Comparison of ENCODE assay signal across 21 cellular contexts in the genomic region with DNA sequence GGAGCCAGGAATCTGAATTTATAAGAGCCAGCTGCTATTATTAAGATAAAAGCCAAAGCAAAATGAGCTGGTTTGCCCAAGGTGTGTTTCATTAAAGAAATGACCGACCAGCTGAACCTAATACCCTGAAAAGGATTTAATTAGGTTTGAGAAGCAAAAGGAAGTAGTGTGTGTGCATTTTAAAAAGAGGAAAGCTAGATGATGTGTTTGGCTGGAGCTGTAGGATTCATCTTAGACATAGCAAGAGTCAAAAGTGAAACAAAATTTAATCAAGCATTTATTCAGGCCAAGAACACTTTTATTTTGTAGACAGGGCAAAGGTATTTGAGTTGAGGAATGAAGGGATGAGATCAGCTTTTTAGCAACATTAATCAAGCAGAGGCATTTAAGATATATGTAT.
"Had no signal": no experiment of that assay in that cellular context is flagged by ENCODE, and none has a peak within 500 bp of the region (broad histone marks: within the 10 kb centered on the region; RNA-seq: fewer than 3 reads in every experiment).

No MANE protein-coding gene starts in this region.

- H3K4me1 Mint-ChIP-seq: activated CD4-positive, alpha-beta T cell treated with anti-CD3 and anti-CD28 coated beads, Interleukin-2, amount 10 ng/mL, durations not matched to agents 7 days and 5 days; activated CD8-positive, alpha-beta memory T cell treated with anti-CD3 and anti-CD28 coated beads, Interleukin-2, amount 10 ng/mL, durations not matched to agents 7 days and 5 days; nephron progenitor cell had no signal

- H3K9me3 Mint-ChIP-seq: activated CD4-positive, alpha-beta T cell treated with anti-CD3 and anti-CD28 coated beads, Interleukin-2, amount 10 ng/mL, durations not matched to agents 7 days and 5 days; activated CD8-positive, alpha-beta T cell treated with anti-CD3 and anti-CD28 coated beads for 36 hours; activated naive CD8-positive, alpha-beta T cell treated with anti-CD3 and anti-CD28 coated beads, Interleukin-2, amount 50 U/mL, for 24 hours; activated T-helper 1 cell treated with anti-CD3 and anti-CD28 coated beads, Interleukin-12 subunit alpha, Interleukin-12 subunit beta, Interleukin-2, Interleukin-4 antibody, amounts not matched to agents 30 ng/mL and 10 ng/mL and 1 ng/mL, durations not matched to agents 14 hours and 24 hours and 36 hours; memory B cell; stimulated activated naive CD8-positive, alpha-beta T cell treated with anti-CD3 and anti-CD28 coated beads, Interleukin-15, Interleukin-2, amounts not matched to agents 100 ng/mL and 50 ng/mL, for 24 hours had no signal

- H3K27ac Mint-ChIP-seq: activated CD4-positive, alpha-beta T cell treated with anti-CD3 and anti-CD28 coated beads, Interleukin-2, amount 10 ng/mL, durations not matched to agents 7 days and 5 days; activated CD8-positive, alpha-beta memory T cell treated with anti-CD3 and anti-CD28 coated beads, Interleukin-2, amount 10 ng/mL, durations not matched to agents 7 days and 5 days; activated CD8-positive, alpha-beta T cell treated with anti-CD3 and anti-CD28 coated beads for 36 hours; activated naive CD8-positive, alpha-beta T cell treated with anti-CD3 and anti-CD28 coated beads, Interleukin-2, amount 50 U/mL, for 24 hours; activated T-helper 1 cell treated with anti-CD3 and anti-CD28 coated beads, Interleukin-12 subunit alpha, Interleukin-12 subunit beta, Interleukin-2, Interleukin-4 antibody, amounts not matched to agents 30 ng/mL and 10 ng/mL and 1 ng/mL, durations not matched to agents 14 hours and 24 hours and 36 hours; memory B cell; nephron progenitor cell; stimulated activated naive CD8-positive, alpha-beta T cell treated with anti-CD3 and anti-CD28 coated beads, Interleukin-15, Interleukin-2, amounts not matched to agents 100 ng/mL and 50 ng/mL, for 24 hours had no signal

- H3K4me3 Mint-ChIP-seq: activated CD4-positive, alpha-beta T cell treated with anti-CD3 and anti-CD28 coated beads, Interleukin-2, amount 10 ng/mL, durations not matched to agents 7 days and 5 days; activated CD8-positive, alpha-beta memory T cell treated with anti-CD3 and anti-CD28 coated beads, Interleukin-2, amount 10 ng/mL, durations not matched to agents 7 days and 5 days; activated CD8-positive, alpha-beta T cell treated with anti-CD3 and anti-CD28 coated beads for 36 hours; activated naive CD8-positive, alpha-beta T cell treated with anti-CD3 and anti-CD28 coated beads, Interleukin-2, amount 50 U/mL, for 24 hours; activated T-helper 1 cell treated with anti-CD3 and anti-CD28 coated beads, Interleukin-12 subunit alpha, Interleukin-12 subunit beta, Interleukin-2, Interleukin-4 antibody, amounts not matched to agents 30 ng/mL and 10 ng/mL and 1 ng/mL, durations not matched to agents 14 hours and 24 hours and 36 hours; memory B cell; nephron progenitor cell; stimulated activated naive CD8-positive, alpha-beta T cell treated with anti-CD3 and anti-CD28 coated beads, Interleukin-15, Interleukin-2, amounts not matched to agents 100 ng/mL and 50 ng/mL, for 24 hours had no signal

- H3K9me3 ChIP-seq: body of pancreas, heart right ventricle, thyroid gland, upper lobe of right lung had no signal

- H3K36me3 Mint-ChIP-seq: activated CD8-positive, alpha-beta memory T cell treated with anti-CD3 and anti-CD28 coated beads, Interleukin-2, amount 10 ng/mL, durations not matched to agents 7 days and 5 days; memory B cell had no signal

- DNase-seq: activated CD4-positive, alpha-beta T cell treated with anti-CD3 and anti-CD28 coated beads, Interleukin-2, amount 10 ng/mL, durations not matched to agents 7 days and 5 days; activated CD4-positive, CD25-positive, alpha-beta regulatory T cell treated with anti-CD3 and anti-CD28 coated beads, Interleukin-2, amount 50 U/mL, for 72 hours; activated CD8-positive, alpha-beta memory T cell treated with anti-CD3 and anti-CD28 coated beads, Interleukin-2, amount 10 ng/mL, durations not matched to agents 7 days and 5 days; activated CD8-positive, alpha-beta T cell treated with anti-CD3 and anti-CD28 coated beads for 36 hours; activated gamma-delta T cell; activated naive CD4-positive, alpha-beta T cell treated with anti-CD3 and anti-CD28 coated beads, Interleukin-2, amount 50 U/mL, for 16 hours; activated naive CD8-positive, alpha-beta T cell treated with anti-CD3 and anti-CD28 coated beads, Interleukin-2, amount 50 U/mL, for 24 hours; body of pancreas; heart right ventricle; islet precursor cell; left colon; nephron progenitor cell; right cardiac atrium; stimulated activated CD4-positive, alpha-beta T cell treated with anti-CD3 and anti-CD28 coated beads, Interleukin-12 subunit alpha, Interleukin-12 subunit beta, amount 100 ng/mL, for 4 hours; stimulated activated CD4-positive, alpha-beta T cell treated with anti-CD3 and anti-CD28 coated beads, Interleukin-4, amount 100 ng/mL, for 4 hours; substantia nigra; thyroid gland; upper lobe of right lung had no signal

- H3K27me3 Mint-ChIP-seq: activated CD4-positive, alpha-beta T cell treated with anti-CD3 and anti-CD28 coated beads, Interleukin-2, amount 10 ng/mL, durations not matched to agents 7 days and 5 days; activated CD8-positive, alpha-beta T cell treated with anti-CD3 and anti-CD28 coated beads for 36 hours; activated naive CD8-positive, alpha-beta T cell treated with anti-CD3 and anti-CD28 coated beads, Interleukin-2, amount 50 U/mL, for 24 hours; memory B cell; stimulated activated naive CD8-positive, alpha-beta T cell treated with anti-CD3 and anti-CD28 coated beads, Interleukin-15, Interleukin-2, amounts not matched to agents 100 ng/mL and 50 ng/mL, for 24 hours had no signal

- ATAC-seq: activated CD8-positive, alpha-beta memory T cell treated with anti-CD3 and anti-CD28 coated beads, Interleukin-2, amount 10 ng/mL, durations not matched to agents 7 days and 5 days; activated CD8-positive, alpha-beta T cell treated with anti-CD3 and anti-CD28 coated beads for 36 hours; activated naive CD8-positive, alpha-beta T cell treated with anti-CD3 and anti-CD28 coated beads, Interleukin-2, amount 50 U/mL, for 24 hours; body of pancreas; heart right ventricle; left colon; right cardiac atrium; upper lobe of right lung had no signal
